In the genomic region with DNA sequence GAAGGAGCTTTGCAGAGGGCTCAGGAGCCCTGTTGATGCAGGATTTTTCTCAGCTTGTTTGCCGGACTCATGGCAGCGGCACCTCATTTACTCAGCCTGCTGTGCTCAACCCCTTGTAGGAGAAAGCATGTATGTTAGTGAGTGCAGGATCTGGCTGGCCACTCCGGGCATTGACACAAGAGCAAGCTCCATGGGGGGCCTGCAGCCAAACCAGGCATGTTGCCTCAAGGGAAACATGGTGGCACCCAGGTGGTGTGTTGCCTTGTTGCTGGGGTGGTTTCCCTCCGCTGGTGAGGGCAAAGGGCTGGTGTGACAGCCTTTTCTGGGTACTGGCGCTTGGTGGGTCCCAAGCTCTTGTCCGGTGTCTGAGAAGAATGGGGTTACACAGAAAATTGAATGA, we compare ENCODE assay signal across 16 cellular contexts.
"Had no signal": no experiment of that assay in that cellular context is flagged by ENCODE, and none has a peak within 500 bp of the region (broad histone marks: within the 10 kb centered on the region; RNA-seq: fewer than 3 reads in every experiment).

No MANE protein-coding gene starts in this region.

- H3K27me3 ChIP-seq: heart right ventricle, pancreas, right atrium auricular region, tibial artery had no signal

- H3K9me3 ChIP-seq: heart right ventricle, lower lobe of right lung, pancreas, psoas muscle, right atrium auricular region, tibial artery had no signal

- H3K27ac ChIP-seq: heart right ventricle, lower lobe of right lung, pancreas, psoas muscle, right atrium auricular region, tibial artery had no signal

- H3K4me1 ChIP-seq: heart right ventricle, lower lobe of right lung, pancreas, psoas muscle, right atrium auricular region, tibial artery had no signal

- DNase-seq: activated B cell treated with CpG ODN at 0.5 μM for 24 hours; activated CD4-positive, alpha-beta T cell treated with anti-CD3 and anti-CD28 coated beads for 36 hours; activated CD4-positive, alpha-beta T cell treated with anti-CD3 and anti-CD28 coated beads, Interleukin-2, amount 50 U/mL, for 48 hours; activated gamma-delta T cell treated with Interleukin-2 at 50 U/mL for 16 hours; activated T-cell treated with anti-CD3 and anti-CD28 coated beads, Interleukin-2, amount 50 U/mL, for 72 hours; anterior cingulate cortex; heart right ventricle; kidney; lower lobe of right lung; naive thymus-derived CD4-positive, alpha-beta T cell; pancreas; psoas muscle; substantia nigra; T-helper 9 cell; tibial artery had no signal

- H3K36me3 ChIP-seq: heart right ventricle, lower lobe of right lung, pancreas, right atrium auricular region, tibial artery had no signal

- ATAC-seq: activated CD4-positive, alpha-beta T cell treated with anti-CD3 and anti-CD28 coated beads for 36 hours; activated T-cell treated with anti-CD3 and anti-CD28 coated beads, Interleukin-2, amount 50 U/mL, for 72 hours; heart right ventricle; lower lobe of right lung; naive thymus-derived CD4-positive, alpha-beta T cell; pancreas; psoas muscle had no signal

- H3K4me3 ChIP-seq: heart right ventricle, lower lobe of right lung, pancreas, psoas muscle, right atrium auricular region, tibial artery had no signal
